In the genomic region with DNA sequence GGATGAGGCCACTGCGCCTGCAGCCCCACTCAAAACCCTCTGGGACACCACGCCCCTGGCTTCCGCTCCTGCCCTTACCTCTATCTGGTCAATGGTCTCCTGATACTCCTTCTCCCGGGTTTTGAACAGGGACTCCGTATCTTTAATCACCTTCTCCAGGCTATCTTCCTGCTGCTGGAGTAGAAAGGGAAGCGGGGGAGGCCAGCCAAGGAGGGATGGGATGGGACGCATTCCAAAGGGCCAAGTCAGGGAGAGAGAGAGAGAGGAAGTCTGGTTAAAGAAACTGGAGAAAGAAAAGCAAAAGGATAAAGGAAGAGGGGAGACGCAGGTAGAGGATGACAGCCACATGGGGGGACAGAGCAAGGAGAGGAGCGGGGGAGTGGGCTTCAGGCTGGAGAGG, we compare ENCODE assay signal across 10 cellular contexts.
DNase-seq lines count a peak whose midpoint lies in the region; ATAC-seq and TF ChIP-seq lines count a peak whose summit lies in the region.
"Had no signal": no experiment of that assay in that cellular context is flagged by ENCODE, and none has a peak within 500 bp of the region (broad histone marks: within the 10 kb centered on the region; RNA-seq: fewer than 3 reads in every experiment).

No MANE protein-coding gene starts in this region.

- H3K4me1 ChIP-seq in stomach smooth muscle (ENCODE audit: control insufficient read depth, insufficient read depth, low read length) = peaks cover 38% of the 10 kb centered on the region

- peaks cover 36 to 47% of the 10 kb centered on the region in 2 donors for H3K36me3 ChIP-seq in stomach smooth muscle (ENCODE audit: control insufficient read depth in 2 of 2, insufficient read depth in 2 of 2, low read length in 2 of 2)

- DNase-seq in HCEC 1CT (peak; percentile 82), astrocyte of the spinal cord (ENCODE audit: low read depth, low spot score) (peak; percentile 79), hepatic stellate cell (ENCODE audit: low spot score) (peak; percentile 83), GOT3 (lab: John Stamatoyannopoulos, UW) (no peak), OCI-M2 (lab: John Stamatoyannopoulos, UW; ENCODE audit: unreplicated experiment) (no peak), cortex of kidney (lab: John Stamatoyannopoulos, UW) (no peak)
- DNase-seq: NCI-H1417 treated with DMSO at 0.1 percent for 48 hours, SHP77 had no signal

- peak overlapping the region; percentile 41 for H3K27ac ChIP-seq in stomach smooth muscle (ENCODE audit: low read length)

- H3K9ac ChIP-seq in stomach smooth muscle (ENCODE audit: low read length in 2 of 2) = no peak overlapping the region

- TF ChIP-seq CTCF in astrocyte of the spinal cord (IDR thresholded peaks at IDR 0.05; ENCODE audit: low read depth, low read length) = no peak

- H3K27me3 ChIP-seq in stomach smooth muscle (ENCODE audit: control insufficient read depth in 1 of 2, insufficient read depth in 2 of 2, low read length in 2 of 2) = no peaks in the 10 kb centered on the region

- ATAC-seq in HG03108 (IDR thresholded peaks at IDR 0.05; ENCODE audit: unreplicated experiment) = no peak

- in situ Hi-C loops in astrocyte of the spinal cord (cut with HindIII; ENCODE audit: low sequenced_read_pairs) = no loop called here

- no peaks in the 10 kb centered on the region for H3K9me3 ChIP-seq in stomach smooth muscle (ENCODE audit: control insufficient read depth in 2 of 2, low read length in 2 of 2)

- H3K4me3 ChIP-seq in astrocyte of the spinal cord (ENCODE audit: low read depth, low read length) = no peak overlapping the region
- H3K4me3 ChIP-seq in stomach smooth muscle (ENCODE audit: low read length in 2 of 2) = no peak overlapping the region

Comparison
In these comparisons a context has a peak if more than half of its experiments do, and no peak if none do; other contexts are left out.
1. DNase-seq: peak in HCEC 1CT (single experiment), astrocyte of the spinal cord (single experiment) and hepatic stellate cell (single experiment); none in GOT3 (single experiment), OCI-M2 (single experiment) and cortex of kidney (single experiment).